ENCODE assay signal across 20 cellular contexts in the genomic region with DNA sequence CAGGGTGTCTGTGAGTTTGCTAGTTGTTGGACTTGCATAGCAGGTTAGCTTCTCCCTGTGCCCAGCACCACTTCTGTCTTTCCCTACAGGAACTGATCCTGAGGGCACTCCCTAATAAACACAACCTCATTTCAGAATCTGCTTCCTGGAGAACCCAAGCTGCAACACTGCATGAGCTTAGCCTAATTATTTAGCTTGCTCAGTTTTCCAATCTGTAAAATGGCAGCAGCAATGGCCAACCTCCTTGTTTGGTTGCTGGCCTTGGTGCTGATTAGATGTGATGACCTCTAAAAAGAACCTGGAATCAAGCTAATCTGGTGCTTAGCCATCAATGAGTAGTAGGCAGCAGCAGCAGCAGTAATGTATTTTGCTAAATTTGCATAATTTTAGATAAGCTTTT.
DNase-seq lines count a peak whose midpoint lies in the region; ATAC-seq, FAIRE-seq and TF ChIP-seq lines count a peak whose summit lies in the region.
"Had no signal": no experiment of that assay in that cellular context is flagged by ENCODE, and none has a peak within 500 bp of the region (broad histone marks: within the 10 kb centered on the region; RNA-seq: fewer than 3 reads in every experiment).

No MANE protein-coding gene starts in this region.

- POLR2A ChIA-PET in HepG2 (lab: Yijun Ruan, JAX): no interaction called here
- POLR2A ChIA-PET in WTC11 (lab: Charles Lee): no interaction called here

- no peak for FAIRE-seq in HepG2 (lab: Jason Lieb, UNC)
- FAIRE-seq: D721Med, H54 had no signal

- peaks cover 27% of the 10 kb centered on the region for H3K9me3 Mint-ChIP-seq in WTC11

- H3K27ac ChIP-seq in HepG2 (ENCODE audit: extremely low read length, insufficient read depth, low read length): no peak overlapping the region
- no peak overlapping the region for H3K27ac ChIP-seq in right lobe of liver
- no peak overlapping the region for H3K27ac ChIP-seq in esophagus muscularis mucosa (replicated peaks in 1 of 4)
- H3K27ac ChIP-seq: C4-2B had no signal

- H3K27me3 ChIP-seq in HepG2 (ENCODE audit: control insufficient read depth in 1 of 2, insufficient read depth in 2 of 2, low read length in 2 of 2) (no peaks in the 10 kb centered on the region; a peak in 1 of 5 replicates), right lobe of liver (no peaks in the 10 kb centered on the region), esophagus muscularis mucosa (no peaks in the 10 kb centered on the region)

- H3K4me1 ChIP-seq in HepG2 (ENCODE audit: insufficient read depth, low read length): no peaks in the 10 kb centered on the region
- no peaks in the 10 kb centered on the region for H3K4me1 ChIP-seq in right lobe of liver
- H3K4me1 ChIP-seq in esophagus muscularis mucosa: no peaks in the 10 kb centered on the region
- H3K4me1 ChIP-seq: Caco-2 had no signal

- no peak overlapping the region for H3K4me3 Mint-ChIP-seq in WTC11
- H3K4me3 Mint-ChIP-seq: CD4-positive, alpha-beta T cell; HFFc6 had no signal

- TF ChIP-seq CTCF in HepG2 (CRISPR knock-in tag; IDR thresholded peaks at IDR 0.05): no peak
- no peak for TF ChIP-seq CTCF in right lobe of liver (IDR thresholded peaks at IDR 0.05)
- TF ChIP-seq CTCF in WTC11 (IDR thresholded peaks at IDR 0.05): no peak
- no peak for TF ChIP-seq CTCF in esophagus muscularis mucosa (IDR thresholded peaks at IDR 0.05)

- TF ChIP-seq POLR2A in HepG2 (IDR thresholded peaks at IDR 0.05; ENCODE audit: insufficient read depth in 1 of 2, low read depth in 2 of 2, low read length in 2 of 2): no peak
- no peak for TF ChIP-seq POLR2A in right lobe of liver (IDR thresholded peaks at IDR 0.05)
- no peak for TF ChIP-seq POLR2A in esophagus muscularis mucosa (IDR thresholded peaks at IDR 0.05; ENCODE audit: low read depth)

- TF ChIP-seq RAD21 in HepG2 (CRISPR knock-in tag; IDR thresholded peaks at IDR 0.05): no peak

- no peaks in the 10 kb centered on the region for H3K27me3 Mint-ChIP-seq in WTC11 (ENCODE audit: low read depth)
- H3K27me3 Mint-ChIP-seq: CD4-positive, alpha-beta T cell had no signal

- no peak for DNase-seq in HepG2 (ENCODE audit: low spot score)
- no peak for DNase-seq in right lobe of liver
- peak; percentile 17 for DNase-seq in NAMALWA (ENCODE audit: low spot score)
- no peak for DNase-seq in WTC11 (ENCODE audit: low spot score)
- DNase-seq in esophagus muscularis mucosa (ENCODE audit: extremely low spot score): peak; percentile 42
- no peak for DNase-seq in stimulated activated CD4-positive, alpha-beta T cell treated with anti-CD3 and anti-CD28 coated beads, Interleukin-2, amount 100 ng/mL, for 48 hours
- DNase-seq in ecto neural progenitor cell (ENCODE audit: low spot score): no peak
- DNase-seq: ACHN; AML-193; Caco-2; CD4-positive, alpha-beta T cell; GDM1; HCEC 1CT; HFFc6; Karpas-422; KBM-7 had no signal

- H3K27ac Mint-ChIP-seq in WTC11: no peak overlapping the region
- H3K27ac Mint-ChIP-seq: CD4-positive, alpha-beta T cell; HFFc6 had no signal

- H3K9me3 ChIP-seq in HepG2 (ENCODE audit: low read length): no peaks in the 10 kb centered on the region
- no peaks in the 10 kb centered on the region for H3K9me3 ChIP-seq in right lobe of liver
- no peaks in the 10 kb centered on the region for H3K9me3 ChIP-seq in esophagus muscularis mucosa
- H3K9me3 ChIP-seq: Caco-2 had no signal

- H2AFZ ChIP-seq in HepG2 (ENCODE audit: low read length): no peak overlapping the region

- intact Hi-C loops in HepG2 (cut with micrococcal nuclease; ENCODE audit: unreplicated experiment) (no loop called here), right lobe of liver (cut with DNase I) (no loop called here), esophagus muscularis mucosa (cut with DNase I) (no loop called here)

- H3K4me1 Mint-ChIP-seq in WTC11: peaks cover 26% of the 10 kb centered on the region

- no peaks in the 10 kb centered on the region for H3K79me2 ChIP-seq in HepG2 (ENCODE audit: insufficient read depth, low read length)

- H3K36me3 ChIP-seq in HepG2 (replicated peaks in 1 of 2; ENCODE audit: control insufficient read depth in 1 of 2, insufficient read depth in 2 of 2, low read length in 2 of 2) (no peaks in the 10 kb centered on the region), right lobe of liver (no peaks in the 10 kb centered on the region), esophagus muscularis mucosa (no peaks in the 10 kb centered on the region)

- in situ Hi-C loops in HepG2 (cut with HindIII; ENCODE audit: extremely low pct_ligation_motif_present, low pct_unique_long_range_greater_than_20kb): no loop called here

- no peak overlapping the region for H3K9ac ChIP-seq in HepG2 (ENCODE audit: insufficient read depth, low read depth, low read length)

- no TSS peak for BruUV-seq in HepG2 (replicated peaks; lab: Mats Ljungman, UMichigan)

- ATAC-seq in HepG2: no peak
- ATAC-seq in right lobe of liver: no peak
- no peak for ATAC-seq in WTC11
- ATAC-seq in GM21529 (IDR thresholded peaks at IDR 0.05; ENCODE audit: unreplicated experiment): no peak

- CTCF ChIA-PET in HepG2 (lab: Yijun Ruan, JAX; ENCODE audit: low intra/inter-chr PET ratio, low total read pairs): no interaction called here
- CTCF ChIA-PET in WTC11 (lab: Charles Lee): interaction anchor here (1.2 to 2.8 kb wide), 2 partner anchors 11 to 225 kb away, joined by 4 to 11 read pairs; no protein-coding TSS in a partner anchor

- TF ChIP-seq EP300 in HepG2 (IDR thresholded peaks at IDR 0.05; ENCODE audit: low read depth in 2 of 2, low read length in 2 of 2) (no peak), HepG2 (CRISPR knock-in tag; IDR thresholded peaks at IDR 0.05; ENCODE audit: borderline replicate concordance) (no peak), esophagus muscularis mucosa (IDR thresholded peaks at IDR 0.05) (no peak)

- H3K4me3 ChIP-seq in HepG2 (replicated peaks in 1 of 3; ENCODE audit: insufficient read depth in 1 of 3, low read depth in 2 of 3, low read length in 3 of 3): no peak overlapping the region
- no peak overlapping the region for H3K4me3 ChIP-seq in right lobe of liver
- H3K4me3 ChIP-seq in esophagus muscularis mucosa: no peak overlapping the region

- no peak overlapping the region for H3K4me2 ChIP-seq in HepG2 (ENCODE audit: low read depth, low read length)

- peaks cover 68% of the 10 kb centered on the region for H3K36me3 Mint-ChIP-seq in WTC11

- H4K20me1 ChIP-seq in HepG2 (ENCODE audit: insufficient read depth, low read length): no peaks in the 10 kb centered on the region

TF ChIP-seq in HepG2, 621 proteins besides CTCF, POLR2A, EP300 and RAD21 (continues in another document):
- TF ChIP-seq CBFB (CRISPR knock-in tag; IDR thresholded peaks at IDR 0.05): no peak
- no peak for TF ChIP-seq KLF15 (CRISPR knock-in tag; IDR thresholded peaks at IDR 0.05; ENCODE audit: borderline replicate concordance)
- TF ChIP-seq, protein P1, sequence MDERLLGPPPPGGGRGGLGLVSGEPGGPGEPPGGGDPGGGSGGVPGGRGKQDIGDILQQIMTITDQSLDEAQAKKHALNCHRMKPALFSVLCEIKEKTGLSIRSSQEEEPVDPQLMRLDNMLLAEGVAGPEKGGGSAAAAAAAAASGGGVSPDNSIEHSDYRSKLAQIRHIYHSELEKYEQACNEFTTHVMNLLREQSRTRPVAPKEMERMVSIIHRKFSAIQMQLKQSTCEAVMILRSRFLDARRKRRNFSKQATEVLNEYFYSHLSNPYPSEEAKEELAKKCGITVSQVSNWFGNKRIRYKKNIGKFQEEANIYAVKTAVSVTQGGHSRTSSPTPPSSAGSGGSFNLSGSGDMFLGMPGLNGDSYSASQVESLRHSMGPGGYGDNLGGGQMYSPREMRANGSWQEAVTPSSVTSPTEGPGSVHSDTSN (CRISPR knock-in tag; IDR thresholded peaks at IDR 0.05): no peak
- TF ChIP-seq HIVEP1 (CRISPR knock-in tag; IDR thresholded peaks at IDR 0.05): no peak
- no peak for TF ChIP-seq ZNF432 (CRISPR knock-in tag; IDR thresholded peaks at IDR 0.05; ENCODE audit: borderline replicate concordance)
- TF ChIP-seq MAFF (IDR thresholded peaks at IDR 0.05; ENCODE audit: low read depth, low read length): no peak

TF ChIP-seq in WTC11, 78 proteins besides CTCF, POLR2A, EP300 and RAD21:
- TF ChIP-seq NR2C2 (CRISPR knock-in tag; IDR thresholded peaks at IDR 0.05) (no peak), GTF2I (CRISPR knock-in tag; conservative IDR thresholded peaks at IDR 0.05) (peak; percentile 75; the same call in 1 of the 2 replicates)

Comparison
In these comparisons a context has a peak if more than half of its experiments do, and no peak if none do; other contexts are left out.
1. DNase-seq: peak in NAMALWA (single experiment) and esophagus muscularis mucosa (single experiment); none in HepG2 (single experiment), right lobe of liver (0 of 3), WTC11 (single experiment), stimulated activated CD4-positive, alpha-beta T cell treated with anti-CD3 and anti-CD28 coated beads, Interleukin-2, amount 100 ng/mL, for 48 hours (0 of 2) and ecto neural progenitor cell (single experiment).